Comparison of ENCODE assay signal across 14 cellular contexts in genomic region chr15:80976851-80977250, GRCh38. TPM values are rescaled to one million over a fixed set of nuclear protein-coding genes. Genes with fewer than 3 reads are reported as not detected.
A peak's percentile ranks its signal among the peaks of the same experiment; 100 is the strongest.
DNase-seq lines count a peak whose midpoint lies in the region; ATAC-seq, FAIRE-seq and TF ChIP-seq lines count a peak whose summit lies in the region.
"Had no signal": no experiment of that assay in that cellular context is flagged by ENCODE, and none has a peak within 500 bp of the region (broad histone marks: within the 10 kb centered on the region; RNA-seq: fewer than 3 reads in every experiment).

No MANE protein-coding gene starts in this region.

- H3K4me1 Mint-ChIP-seq in MCF 10A (ENCODE audit: insufficient read depth, unreplicated experiment) = peaks cover 6% of the 10 kb centered on the region
- peaks cover 41% of the 10 kb centered on the region for H3K4me1 Mint-ChIP-seq in activated CD8-positive, alpha-beta T cell treated with anti-CD3 and anti-CD28 coated beads for 36 hours (ENCODE audit: low read depth)

- CTCF ChIA-PET in MCF 10A (lab: Yijun Ruan, JAX) = interaction anchor here (0.8 to 1.8 kb wide), 5 partner anchors 11 to 290 kb away, joined by 3 to 19 read pairs (median 4); partner anchors contain the start of gene CEMIP
- CTCF ChIA-PET in mammary epithelial cell (lab: Charles Lee; ENCODE audit: low non-redundant PET) = no interaction called here
- CTCF ChIA-PET in activated CD8-positive, alpha-beta T cell treated with anti-CD3 and anti-CD28 coated beads for 36 hours (lab: Charles Lee) = interaction anchor here (1.1 to 4.4 kb wide), 6 partner anchors 9 to 521 kb away, joined by 3 to 34 read pairs (median 6); no protein-coding TSS in a partner anchor

- no peak overlapping the region for H3K4me2 ChIP-seq in mammary epithelial cell (ENCODE audit: insufficient read depth, low read depth, low read length)

- H3K4me3 ChIP-seq in mammary epithelial cell (replicated peaks in 1 of 3; ENCODE audit: insufficient read depth in 1 of 3, low read depth in 2 of 3, low read length in 3 of 3) = no peak overlapping the region
- no peak overlapping the region for H3K4me3 ChIP-seq in thymus (ENCODE audit: low read length)
- H3K4me3 ChIP-seq: MG63, right atrium auricular region, stomach had no signal

- peaks cover 47% of the 10 kb centered on the region for H3K36me3 Mint-ChIP-seq in MCF 10A (ENCODE audit: insufficient read depth, unreplicated experiment)
- peaks cover 40% of the 10 kb centered on the region for H3K36me3 Mint-ChIP-seq in activated CD8-positive, alpha-beta T cell treated with anti-CD3 and anti-CD28 coated beads for 36 hours (ENCODE audit: low read depth)

- no peak overlapping the region for H2AFZ ChIP-seq in mammary epithelial cell (ENCODE audit: low read depth, low read length)

- WGBS in mammary epithelial cell (ENCODE audit: low coverage, missing lambda C conversion rate) = 100% methylated on average over 4 of the region's 4 CpGs
- WGBS in thymus = 100% methylated on average over 4 of the region's 4 CpGs

- no peak for ATAC-seq in activated CD8-positive, alpha-beta T cell treated with anti-CD3 and anti-CD28 coated beads for 36 hours
- ATAC-seq in esophagus mucosa (peak; percentile 10), HG03439 (IDR thresholded peaks at IDR 0.05; ENCODE audit: unreplicated experiment) (no peak)

- peaks cover 41% of the 10 kb centered on the region for H3K79me2 ChIP-seq in mammary epithelial cell (ENCODE audit: insufficient read depth, low read length)

- in situ Hi-C loops in mammary epithelial cell (cut with MboI; ENCODE audit: low sequenced_read_pairs in 2 of 2) = loop anchor here in 1 of 2 donors (10.0 kb wide), 1 partner anchor 522 kb away; no protein-coding TSS in a partner anchor

- no peak overlapping the region for H3K27ac ChIP-seq in mammary epithelial cell (ENCODE audit: insufficient read depth, low read depth, low read length)
- H3K27ac ChIP-seq in thymus (ENCODE audit: low read depth) = peak overlapping the region; percentile 13
- H3K27ac ChIP-seq: right atrium auricular region, stomach had no signal

- intact Hi-C loops in MCF 10A (cut with micrococcal nuclease) (loop anchor here (5.0 kb wide), 1 partner anchor 290 kb away; no protein-coding TSS in a partner anchor), mammary epithelial cell (cut with micrococcal nuclease) (loop anchor here (1.0 kb wide), 1 partner anchor 289 kb away; no protein-coding TSS in a partner anchor)
- intact Hi-C loops in activated CD8-positive, alpha-beta T cell treated with anti-CD3 and anti-CD28 coated beads for 36 hours (cut with micrococcal nuclease) = no loop called here

- no peak overlapping the region for H3K4me3 Mint-ChIP-seq in MCF 10A (ENCODE audit: unreplicated experiment)
- H3K4me3 Mint-ChIP-seq in activated CD8-positive, alpha-beta T cell treated with anti-CD3 and anti-CD28 coated beads for 36 hours = no peak overlapping the region

- H3K4me1 ChIP-seq in mammary epithelial cell (ENCODE audit: insufficient read depth, low read length) = no peaks in the 10 kb centered on the region
- H3K4me1 ChIP-seq in thymus (ENCODE audit: control insufficient read depth, insufficient read depth, low read length) = peaks cover under 1% of the 10 kb centered on the region

- H3K9ac ChIP-seq in mammary epithelial cell (ENCODE audit: insufficient read depth, low read length) = no peak overlapping the region

- dilution Hi-C loops in mammary epithelial cell (cut with HindIII; ENCODE audit: low sequenced_read_pairs) = no loop called here

- H3K9me3 ChIP-seq in mammary epithelial cell (replicated peaks; ENCODE audit: insufficient read depth, low read length) = no peaks in the 10 kb centered on the region
- H3K9me3 ChIP-seq in thymus (ENCODE audit: control insufficient read depth) = no peaks in the 10 kb centered on the region
- H3K9me3 ChIP-seq: MG63, right atrium auricular region, stomach had no signal

- BruUV-seq in MCF 10A (replicated peaks; lab: Mats Ljungman, UMichigan) (no TSS peak), mammary epithelial cell (replicated peaks; lab: Mats Ljungman, UMichigan) (no TSS peak)

- H3K27ac Mint-ChIP-seq in MCF 10A (ENCODE audit: low read depth, unreplicated experiment) = peak overlapping the region; percentile 80
- peak overlapping the region; percentile 4 for H3K27ac Mint-ChIP-seq in activated CD8-positive, alpha-beta T cell treated with anti-CD3 and anti-CD28 coated beads for 36 hours

- POLR2A ChIA-PET in MCF 10A (lab: Yijun Ruan, JAX) = interaction anchor here (0.9 kb wide), 1 partner anchor 278 kb away, joined by 3 read pairs; no protein-coding TSS in a partner anchor
- POLR2A ChIA-PET in activated CD8-positive, alpha-beta T cell treated with anti-CD3 and anti-CD28 coated beads for 36 hours (lab: Charles Lee) = no interaction called here

- no peak for TF ChIP-seq CTCF in MCF 10A (IDR thresholded peaks at IDR 0.05; ENCODE audit: unreplicated experiment)
- TF ChIP-seq CTCF in mammary epithelial cell (conservative IDR thresholded peaks at IDR 0.05 in 1 of 2, IDR thresholded peaks at IDR 0.05 in 1 of 2; ENCODE audit: extremely low read depth in 1 of 2, insufficient read depth in 1 of 2, low read depth in 1 of 2, low read length in 2 of 2) = no peak
- TF ChIP-seq CTCF in activated CD8-positive, alpha-beta T cell treated with anti-CD3 and anti-CD28 coated beads for 36 hours (IDR thresholded peaks at IDR 0.05) = no peak

- H4K20me1 ChIP-seq in mammary epithelial cell (ENCODE audit: insufficient read depth, low read length) = peaks cover 3% of the 10 kb centered on the region

- DNase-seq in MCF 10A (ENCODE audit: unreplicated experiment) = no peak
- DNase-seq in mammary epithelial cell = no peak
- no peak for DNase-seq in activated CD8-positive, alpha-beta T cell treated with anti-CD3 and anti-CD28 coated beads for 36 hours
- DNase-seq in SHP77 (lab: John Stamatoyannopoulos, UW) = no peak
- no peak for DNase-seq in HTR-8/SVneo (ENCODE audit: insufficient read length, low spot score)
- DNase-seq: activated effector memory CD4-positive, alpha-beta T cell treated with Interleukin-2 at 50 U/mL for 16 hours had no signal

- FAIRE-seq in HTR-8/SVneo (lab: Jason Lieb, UNC) = no peak
- FAIRE-seq: colon, urothelium cell line had no signal

- H3K36me3 ChIP-seq in mammary epithelial cell (ENCODE audit: insufficient read depth, low read length) (peaks cover 3% of the 10 kb centered on the region), thymus (ENCODE audit: control insufficient read depth, insufficient read depth) (peaks cover 32% of the 10 kb centered on the region)

- no peaks in the 10 kb centered on the region for H3K27me3 Mint-ChIP-seq in MCF 10A (ENCODE audit: insufficient read depth, unreplicated experiment)
- H3K27me3 Mint-ChIP-seq in activated CD8-positive, alpha-beta T cell treated with anti-CD3 and anti-CD28 coated beads for 36 hours = no peaks in the 10 kb centered on the region

- H3K27me3 ChIP-seq in mammary epithelial cell (ENCODE audit: insufficient read depth, low read length) (no peaks in the 10 kb centered on the region), thymus (ENCODE audit: control insufficient read depth, insufficient read depth) (no peaks in the 10 kb centered on the region)
- H3K27me3 ChIP-seq: MG63, right atrium auricular region, stomach had no signal

- H3K9me3 Mint-ChIP-seq in MCF 10A (ENCODE audit: unreplicated experiment) = no peaks in the 10 kb centered on the region
- H3K9me3 Mint-ChIP-seq in activated CD8-positive, alpha-beta T cell treated with anti-CD3 and anti-CD28 coated beads for 36 hours = no peaks in the 10 kb centered on the region

RNA-seq across cellular contexts. Expression of gene MESD, which starts 12.8 kb away (rescaled TPM):
- 29.7 and 30.2 TPM in 2 replicates for total RNA-seq in MCF 10A (2022)
- total RNA-seq in mammary epithelial cell = 10 to 100 TPM; 13.2 to 25.9 TPM
- 15.7 TPM for polyA plus RNA-seq in mammary epithelial cell
- polyA minus RNA-seq in mammary epithelial cell = 26.1 TPM
- 10 to 100 TPM; 15.8 to 16.5 TPM for total RNA-seq in activated CD8-positive, alpha-beta T cell treated with anti-CD3 and anti-CD28 coated beads for 36 hours
- 15.7 TPM for total RNA-seq in esophagus mucosa
- polyA plus RNA-seq in thymus = 20.5 TPM

RNA-seq across cellular contexts. Expression of gene TLNRD1, which starts 23.9 kb away (rescaled TPM):
- total RNA-seq in MCF 10A (2022) = 17.1 and 18.3 TPM in 2 replicates
- 10 to 100 TPM; 16.8 to 18.1 TPM for total RNA-seq in mammary epithelial cell
- 10.0 TPM for polyA plus RNA-seq in mammary epithelial cell
- 5.0 TPM for polyA minus RNA-seq in mammary epithelial cell
- total RNA-seq in activated CD8-positive, alpha-beta T cell treated with anti-CD3 and anti-CD28 coated beads for 36 hours = 10 to 100 TPM; 19.3 to 20.1 TPM
- 17.7 TPM for total RNA-seq in esophagus mucosa
- polyA plus RNA-seq in thymus = 10.2 TPM
